Comparison of ENCODE assay signal across 1 cellular context in the genomic region with DNA sequence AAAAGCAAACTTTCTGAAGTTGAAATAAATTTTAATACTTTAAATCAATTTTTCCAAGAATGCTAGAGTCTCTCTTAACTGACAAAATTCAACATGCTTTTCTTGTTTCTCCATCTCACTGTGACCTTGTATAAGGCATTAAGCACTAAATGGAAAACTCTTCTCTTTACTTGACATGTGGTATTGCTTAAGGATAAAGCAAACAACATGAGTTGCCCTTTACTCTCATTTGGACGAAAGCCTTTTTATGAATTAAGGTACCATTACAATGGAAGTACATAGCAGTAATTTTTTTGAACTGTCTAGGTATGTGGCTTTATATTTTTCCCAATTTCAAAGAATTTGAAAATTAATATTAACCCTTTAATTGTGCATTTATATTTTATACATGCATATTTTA.
TF ChIP-seq lines count a peak whose summit lies in the region.

No MANE protein-coding gene starts in this region.

TF ChIP-seq in H1, 55 proteins besides CTCF, POLR2A, EP300 and RAD21:
- TF ChIP-seq SP2 (IDR thresholded peaks at IDR 0.05; ENCODE audit: low read length) (no peak), RXRA (IDR thresholded peaks at IDR 0.05; ENCODE audit: insufficient read depth, low read depth, low read length) (no peak), SRF (IDR thresholded peaks at IDR 0.05; ENCODE audit: low read depth, low read length) (no peak), GABPA (IDR thresholded peaks at IDR 0.05; ENCODE audit: borderline replicate concordance, insufficient read depth, low read length) (no peak)
